Comparison of ENCODE assay signal across 1 cellular context in the genomic region with DNA sequence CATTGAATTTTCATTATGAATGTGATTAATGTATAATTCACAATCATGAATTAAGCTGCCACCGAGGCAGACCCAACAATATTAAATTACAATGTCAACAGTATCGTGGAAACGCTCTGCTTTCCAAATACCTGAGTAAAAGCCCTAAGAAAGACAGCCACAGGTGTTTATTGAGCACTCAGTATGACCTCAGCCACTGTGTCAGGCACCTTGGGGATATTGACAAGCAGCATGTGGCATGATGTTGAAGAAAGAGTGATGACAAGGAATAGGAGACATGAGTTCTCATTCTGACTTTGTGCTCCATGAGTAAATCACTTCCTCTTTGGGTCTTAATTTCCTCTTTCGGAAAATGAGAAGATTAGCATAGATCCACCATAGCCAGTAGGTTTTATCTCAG.
TF ChIP-seq lines count a peak whose summit lies in the region.

No MANE protein-coding gene starts in this region.

TF ChIP-seq in GM23338, 12 proteins besides CTCF, POLR2A, EP300 and RAD21 (continued from another document):
- TF ChIP-seq REST (IDR thresholded peaks at IDR 0.05; ENCODE audit: unreplicated experiment) = no peak
